In genomic region chr2:10549621-10550020, GRCh38 we compare ENCODE assay signal across 16 cellular contexts.
DNase-seq lines count a peak whose midpoint lies in the region; ATAC-seq, FAIRE-seq and TF ChIP-seq lines count a peak whose summit lies in the region.
"Had no signal": no experiment of that assay in that cellular context is flagged by ENCODE, and none has a peak within 500 bp of the region (broad histone marks: within the 10 kb centered on the region; RNA-seq: fewer than 3 reads in every experiment).

No MANE protein-coding gene starts in this region.

- H4K5ac ChIP-seq in IMR-90 (ENCODE audit: low read depth, low read length) (no peak overlapping the region), H1 (ENCODE audit: insufficient read length, low read depth, low read length) (no peak overlapping the region)

- H3K4ac ChIP-seq in IMR-90 (ENCODE audit: low read depth, low read length) (no peak overlapping the region), H1 (replicated peaks; ENCODE audit: insufficient read length, low read depth, low read length) (no peak overlapping the region), neuronal stem cell (ENCODE audit: low read length) (no peak overlapping the region)

- H3K4me2 ChIP-seq in IMR-90 (ENCODE audit: low read depth, low read length) (no peak overlapping the region), H1 (ENCODE audit: insufficient read depth in 1 of 2, low read depth in 2 of 2, low read length in 2 of 2) (no peak overlapping the region), neuronal stem cell (ENCODE audit: insufficient read depth, low read length, poor library complexity, severe bottlenecking) (no peak overlapping the region)

- H2AK5ac ChIP-seq in IMR-90 (ENCODE audit: low read depth, low read length) (no peak overlapping the region), H1 (ENCODE audit: low read depth, low read length) (no peak overlapping the region), neuronal stem cell (ENCODE audit: low read depth, low read length) (peak overlapping the region; percentile 73)

- H3K4me1 ChIP-seq in IMR-90 (ENCODE audit: control insufficient read depth, insufficient read depth, low read length) (no peaks in the 10 kb centered on the region), H1 (replicated peaks in 1 of 4; ENCODE audit: control insufficient read depth in 3 of 4, insufficient read depth in 4 of 4, low read length in 3 of 4) (peaks cover 6 to 13% (median 10%) of the 10 kb centered on the region in 4 experiments; a peak in 6 of 7 replicates), neuronal stem cell (ENCODE audit: control insufficient read depth in 2 of 2, insufficient read depth in 1 of 2, low read depth in 1 of 2, low read length in 2 of 2) (peaks cover 13 to 23% of the 10 kb centered on the region in 2 donors), endodermal cell (ENCODE audit: control insufficient read depth, insufficient read depth, low read length) (no peaks in the 10 kb centered on the region)
- H3K4me1 ChIP-seq: Caco-2, HAP-1 had no signal

- TF ChIP-seq EP300 in H1 (IDR thresholded peaks at IDR 0.05; ENCODE audit: borderline replicate concordance in 1 of 2, low read depth in 2 of 2, low read length in 2 of 2), result no peak

- H3K27me3 Mint-ChIP-seq in endodermal cell (ENCODE audit: insufficient read depth), result peaks cover 10% of the 10 kb centered on the region

- H2BK20ac ChIP-seq in IMR-90 (ENCODE audit: low read depth, low read length) (no peak overlapping the region), H1 (ENCODE audit: low read length) (no peak overlapping the region)

- no peaks in the 10 kb centered on the region; the same call in 1 of the 2 replicates for H3K23me2 ChIP-seq in H1 (ENCODE audit: low read depth, low read length)

- H3K4me1 Mint-ChIP-seq in endodermal cell, result peaks cover 23% of the 10 kb centered on the region

- no peak overlapping the region for H2AK9ac ChIP-seq in IMR-90 (replicated peaks; ENCODE audit: low read depth, low read length, poor library complexity)

- peak overlapping the region; percentile 13 for H2AFZ ChIP-seq in IMR-90 (replicated peaks; ENCODE audit: low read length, poor library complexity)
- no peak overlapping the region for H2AFZ ChIP-seq in H1 (ENCODE audit: low read length)
- no peak overlapping the region for H2AFZ ChIP-seq in neuronal stem cell (ENCODE audit: low read length)

- H3K27ac ChIP-seq in IMR-90 (ENCODE audit: insufficient read depth, low read length), result no peak overlapping the region
- no peak overlapping the region for H3K27ac ChIP-seq in H1 (ENCODE audit: low read depth, low read length)
- no peak overlapping the region for H3K27ac ChIP-seq in neuronal stem cell (replicated peaks; ENCODE audit: low read length)
- no peak overlapping the region for H3K27ac ChIP-seq in endodermal cell (ENCODE audit: low read depth, low read length)
- H3K27ac ChIP-seq: C4-2B had no signal

- no peak for DNase-seq in IMR-90
- DNase-seq in H1 (ENCODE audit: low read depth in 1 of 2, low spot score in 2 of 2), result no peak
- DNase-seq in neuronal stem cell (ENCODE audit: low spot score), result no peak
- no peak for DNase-seq in endodermal cell
- DNase-seq in Ammon's horn (ENCODE audit: low spot score), result no peak
- DNase-seq: ACHN; Caco-2; CD4-positive, alpha-beta T cell had no signal

- H3K4me3 ChIP-seq in IMR-90 (ENCODE audit: insufficient read depth, low read depth, low read length) (no peak overlapping the region), H1 (ENCODE audit: extremely low read depth in 1 of 4, insufficient read depth in 2 of 4, low read depth in 3 of 4, low read length in 4 of 4) (no peak overlapping the region), neuronal stem cell (ENCODE audit: low read length in 2 of 2) (no peak overlapping the region), endodermal cell (ENCODE audit: low read length) (no peak overlapping the region)
- H3K4me3 ChIP-seq: HAP-1, K562 had no signal

- no peak for FAIRE-seq in H1 (lab: Jason Lieb, UNC)
- FAIRE-seq: A204.1, D721Med, G401.6, GM12891, K562 had no signal

- in situ Hi-C loops in IMR-90 (cut with MboI; ENCODE audit: low sequenced_read_pairs), result no loop called here

- H4K8ac ChIP-seq in IMR-90 (ENCODE audit: low read depth in 2 of 2, low read length in 2 of 2) (no peak overlapping the region), H1 (ENCODE audit: extremely low read depth, insufficient read depth, low read length) (no peak overlapping the region), neuronal stem cell (ENCODE audit: low read depth, low read length) (no peak overlapping the region)

- H4K91ac ChIP-seq in IMR-90 (ENCODE audit: insufficient read depth, low read depth, low read length) (no peak overlapping the region), H1 (replicated peaks; ENCODE audit: insufficient read length, low read length) (peak overlapping the region; percentile 25), neuronal stem cell (ENCODE audit: low read depth, low read length, poor library complexity) (no peak overlapping the region)

- no peaks in the 10 kb centered on the region for H3K36me3 Mint-ChIP-seq in endodermal cell (ENCODE audit: low read depth)

- H2BK120ac ChIP-seq in IMR-90 (ENCODE audit: low read depth, low read length) (no peak overlapping the region), H1 (replicated peaks; ENCODE audit: low read depth, low read length) (no peak overlapping the region), neuronal stem cell (ENCODE audit: low read depth, low read length) (no peak overlapping the region)

- no peak overlapping the region for H2BK12ac ChIP-seq in H1 (ENCODE audit: low read depth, low read length)
- no peak overlapping the region for H2BK12ac ChIP-seq in neuronal stem cell (ENCODE audit: low read length)

- H4K20me1 ChIP-seq in IMR-90 (ENCODE audit: insufficient read depth, low read length), result no peaks in the 10 kb centered on the region
- H4K20me1 ChIP-seq in H1 (replicated peaks in 1 of 2; ENCODE audit: control insufficient read depth in 1 of 2, insufficient read depth in 2 of 2, low read length in 2 of 2), result no peaks in the 10 kb centered on the region

- CTCF ChIA-PET in IMR-90 (lab: Yijun Ruan, JAX) (no interaction called here), H1 (lab: Charles Lee; ENCODE audit: partially characterized antibody) (no interaction called here)

- H3K23ac ChIP-seq in IMR-90 (ENCODE audit: low read depth, low read length) (no peak overlapping the region), H1 (ENCODE audit: insufficient read length) (no peak overlapping the region), neuronal stem cell (ENCODE audit: low read depth, low read length, poor library complexity) (no peak overlapping the region)

- H3K56ac ChIP-seq in IMR-90 (ENCODE audit: extremely low read depth, insufficient read depth, low read length) (no peak overlapping the region), H1 (replicated peaks; ENCODE audit: insufficient read length, low read depth, low read length) (no peak overlapping the region)

- H3K27me3 ChIP-seq in IMR-90 (ENCODE audit: control insufficient read depth, insufficient read depth, low read length), result peaks cover 17% of the 10 kb centered on the region
- H3K27me3 ChIP-seq in H1 (replicated peaks in 1 of 4; ENCODE audit: control insufficient read depth in 3 of 4, extremely low read depth in 1 of 4, insufficient read depth in 3 of 4, low read length in 3 of 4), result peaks cover 0 to 3% (median 0%) of the 10 kb centered on the region in 4 experiments; a peak in 3 of 7 replicates
- H3K27me3 ChIP-seq in neuronal stem cell (ENCODE audit: control insufficient read depth in 3 of 3, insufficient read depth in 3 of 3, low read depth in 1 of 3, low read length in 3 of 3), result peaks cover 0 to 3% (median 0%) of the 10 kb centered on the region in 3 experiments
- no peaks in the 10 kb centered on the region for H3K27me3 ChIP-seq in endodermal cell (ENCODE audit: control insufficient read depth, insufficient read depth, low read length, poor library complexity, severe bottlenecking)

- H2BK15ac ChIP-seq in IMR-90 (ENCODE audit: low read depth, low read length) (no peak overlapping the region), H1 (ENCODE audit: low read length) (no peak overlapping the region; the same call in 1 of the 2 replicates), neuronal stem cell (ENCODE audit: low read length) (peak overlapping the region; percentile 7)

- H3K9ac ChIP-seq in IMR-90 (ENCODE audit: low read depth, low read length), result no peak overlapping the region
- no peak overlapping the region for H3K9ac ChIP-seq in H1 (replicated peaks in 1 of 4; ENCODE audit: extremely low read depth in 1 of 4, low read depth in 3 of 4, low read length in 3 of 4)
- H3K9ac ChIP-seq in neuronal stem cell (ENCODE audit: low read depth, low read length, poor library complexity), result no peak overlapping the region
- no peak overlapping the region for H3K9ac ChIP-seq in endodermal cell (ENCODE audit: extremely low read depth, low read length, poor library complexity, severe bottlenecking)

- no peaks in the 10 kb centered on the region for H3K9me1 ChIP-seq in IMR-90 (ENCODE audit: insufficient read depth, low read length)

- H3K79me2 ChIP-seq in H1 (ENCODE audit: control insufficient read depth in 1 of 2, insufficient read depth in 2 of 2, low read length in 2 of 2), result no peaks in the 10 kb centered on the region

- no peak overlapping the region for H3K4me3 Mint-ChIP-seq in endodermal cell
- H3K4me3 Mint-ChIP-seq: CD4-positive, alpha-beta T cell had no signal

- 90% methylated on average over 4 of the region's 13 CpGs; no CpG with 5 or more reads in 1 of the 2 experiments for WGBS in IMR-90 (ENCODE audit: extremely low coverage in 2 of 2, insufficient read length in 1 of 2), 2 experiments
- 95% methylated on average over 11 of the region's 13 CpGs; no CpG with 5 or more reads in 1 of the 2 experiments for WGBS in H1 (ENCODE audit: extremely low coverage in 1 of 2, insufficient coverage in 1 of 2, insufficient read length in 1 of 2, insufficient replicate concordance in 2 of 2, low coverage in 1 of 2, low lambda C conversion rate in 2 of 2, missing lambda C conversion rate in 1 of 2), 2 experiments
- no CpG with 5 or more reads among the region's 13 CpGs for WGBS in neuronal stem cell (ENCODE audit: extremely low coverage in 2 of 2, insufficient read length in 2 of 2, insufficient replicate concordance in 1 of 2), 2 donors
- WGBS in endodermal cell (ENCODE audit: insufficient coverage in 1 of 2, insufficient read length in 1 of 2), 2 experiments, result 93 to 98% methylated on average over 10 to 13 of the region's 13 CpGs

- BruUV-seq in IMR-90 (replicated peaks; lab: Mats Ljungman, UMichigan), result no TSS peak

- H3K27ac Mint-ChIP-seq in endodermal cell, result no peak overlapping the region
- H3K27ac Mint-ChIP-seq: CD4-positive, alpha-beta T cell had no signal

- H3K18ac ChIP-seq in IMR-90 (ENCODE audit: low read depth, low read length) (no peak overlapping the region), H1 (ENCODE audit: extremely low read depth, low read length) (no peak overlapping the region), neuronal stem cell (ENCODE audit: low read length) (peak overlapping the region; percentile 33)

- H3K79me1 ChIP-seq in IMR-90 (ENCODE audit: low read depth in 1 of 2, low read length in 2 of 2) (no peaks in the 10 kb centered on the region), H1 (ENCODE audit: low read depth, low read length) (no peaks in the 10 kb centered on the region), neuronal stem cell (ENCODE audit: low read depth, low read length) (no peaks in the 10 kb centered on the region)

- H2BK5ac ChIP-seq in IMR-90 (ENCODE audit: low read depth, low read length, poor library complexity, severe bottlenecking), result no peak overlapping the region
- H2BK5ac ChIP-seq in H1 (ENCODE audit: low read depth, low read length), result no peak overlapping the region
- peak overlapping the region; percentile 8 for H2BK5ac ChIP-seq in neuronal stem cell (ENCODE audit: low read length)

- intact Hi-C loops in IMR-90 (cut with micrococcal nuclease), result no loop called here

- POLR2A ChIA-PET in IMR-90 (lab: Charles Lee; ENCODE audit: unreplicated experiment), result no interaction called here
- POLR2A ChIA-PET in H1 (lab: Charles Lee; ENCODE audit: partially characterized antibody), result no interaction called here

- ATAC-seq in IMR-90 (ENCODE audit: low read depth), result no peak
- no peak for ATAC-seq in GM18868 (IDR thresholded peaks at IDR 0.05; ENCODE audit: unreplicated experiment)

- TF ChIP-seq CTCF in IMR-90 (conservative IDR thresholded peaks at IDR 0.05; ENCODE audit: low read depth, low read length) (no peak), H1 (IDR thresholded peaks at IDR 0.05; ENCODE audit: control extremely low read depth in 1 of 3, insufficient read depth in 1 of 3, low read depth in 1 of 3, low read length in 3 of 3) (no peak), endodermal cell (conservative IDR thresholded peaks at IDR 0.05) (no peak)

- no peak for TF ChIP-seq POLR2A in IMR-90 (IDR thresholded peaks at IDR 0.05; ENCODE audit: low read depth, low read length)
- TF ChIP-seq POLR2A in H1 (IDR thresholded peaks at IDR 0.05; ENCODE audit: control extremely low read depth in 1 of 2, low read depth in 2 of 2, low read length in 2 of 2), result no peak

- H3K9me3 ChIP-seq in IMR-90 (ENCODE audit: control insufficient read depth, insufficient read depth, low read length) (no peaks in the 10 kb centered on the region), H1 (ENCODE audit: insufficient read depth in 2 of 2, low read depth in 1 of 2, low read length in 1 of 2) (peaks cover 0 to 3% of the 10 kb centered on the region in 2 experiments; a peak in 1 of 4 replicates), neuronal stem cell (replicated peaks in 1 of 2; ENCODE audit: control insufficient read depth in 2 of 2, insufficient read depth in 1 of 2, low read depth in 1 of 2, low read length in 2 of 2) (peaks cover 3 to 4% of the 10 kb centered on the region in 2 donors), endodermal cell (ENCODE audit: control insufficient read depth, low read length) (no peaks in the 10 kb centered on the region)
- H3K9me3 ChIP-seq: Caco-2, HAP-1 had no signal

- dilution Hi-C loops in IMR-90 (cut with HindIII; ENCODE audit: low sequenced_read_pairs, unreplicated experiment), result no loop called here

- no peak overlapping the region for H3K14ac ChIP-seq in IMR-90 (replicated peaks; ENCODE audit: low read depth, low read length)
- no peak overlapping the region for H3K14ac ChIP-seq in H1 (ENCODE audit: insufficient read length)
- no peak overlapping the region for H3K14ac ChIP-seq in neuronal stem cell (ENCODE audit: low read length)

- TF ChIP-seq RAD21 in IMR-90 (IDR thresholded peaks at IDR 0.05; ENCODE audit: low read length), result no peak
- no peak for TF ChIP-seq RAD21 in H1 (IDR thresholded peaks at IDR 0.05 in 1 of 2, conservative IDR thresholded peaks at IDR 0.05 in 1 of 2; ENCODE audit: low read depth in 2 of 2, low read length in 2 of 2)

- no peaks in the 10 kb centered on the region for H3K36me3 ChIP-seq in IMR-90 (ENCODE audit: control insufficient read depth, insufficient read depth, low read length)
- no peaks in the 10 kb centered on the region for H3K36me3 ChIP-seq in H1 (ENCODE audit: control insufficient read depth in 2 of 4, insufficient read depth in 4 of 4, low read length in 3 of 4)
- no peaks in the 10 kb centered on the region for H3K36me3 ChIP-seq in neuronal stem cell (replicated peaks in 1 of 2; ENCODE audit: control insufficient read depth in 2 of 2, insufficient read depth in 2 of 2, low read length in 2 of 2)
- no peaks in the 10 kb centered on the region for H3K36me3 ChIP-seq in endodermal cell (ENCODE audit: control insufficient read depth, insufficient read depth, low read length)
- H3K36me3 ChIP-seq: HAP-1 had no signal

- peaks cover 2% of the 10 kb centered on the region for H3K9me3 Mint-ChIP-seq in endodermal cell
- H3K9me3 Mint-ChIP-seq: CD4-positive, alpha-beta T cell had no signal
